19 cellular contexts compared by ENCODE assay signal in the genomic region with DNA sequence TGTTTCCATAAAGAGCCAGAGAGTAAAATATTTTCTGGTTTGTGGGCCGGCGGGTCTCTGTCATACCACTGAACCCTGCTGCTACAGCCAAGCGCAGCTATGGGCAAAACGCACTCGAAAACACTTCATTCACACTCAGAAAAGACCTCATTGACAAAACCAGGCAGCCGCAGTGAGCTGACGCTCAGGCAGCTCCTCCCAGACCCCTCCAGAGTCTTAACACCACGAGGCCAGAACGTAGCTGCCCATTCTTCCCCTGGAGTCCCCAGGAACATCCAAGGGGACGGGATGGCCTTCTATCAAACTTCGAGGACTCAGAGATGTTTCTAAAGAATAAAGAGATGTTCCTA. TPM values are rescaled to one million over a fixed set of nuclear protein-coding genes. Genes with fewer than 3 reads are reported as not detected.
DNase-seq lines count a peak whose midpoint lies in the region; ATAC-seq, FAIRE-seq and TF ChIP-seq lines count a peak whose summit lies in the region.
"Had no signal": no experiment of that assay in that cellular context is flagged by ENCODE, and none has a peak within 500 bp of the region (broad histone marks: within the 10 kb centered on the region; RNA-seq: fewer than 3 reads in every experiment).

No MANE protein-coding gene starts in this region.

- H3K27me3 ChIP-seq in RWPE2 (ENCODE audit: insufficient read depth, poor library complexity, severe bottlenecking), result no peaks in the 10 kb centered on the region
- H3K27me3 ChIP-seq in suprapubic skin, result no peaks in the 10 kb centered on the region
- H3K27me3 ChIP-seq: hepatocyte, MG63 had no signal

- FAIRE-seq in frontal cortex (lab: Jason Lieb, UNC), result no peak
- FAIRE-seq: bronchial epithelial cell had no signal

- peak; percentile 16 for DNase-seq in activated T-cell treated with anti-CD3 and anti-CD28 coated beads, Interleukin-2, amount 50 U/mL, for 1 hour
- DNase-seq in activated T-cell treated with anti-CD3 and anti-CD28 coated beads for 4 hours, result no peak
- no peak for DNase-seq in RWPE2 (ENCODE audit: low spot score)
- peak; percentile 7 to 8 for DNase-seq in frontal cortex (ENCODE audit: low spot score in 2 of 2)
- DNase-seq in suprapubic skin (ENCODE audit: low spot score in 2 of 2), result peak; percentile 29 to 65
- no peak for DNase-seq in DMS79 treated with DMSO at 0.1 percent for 48 hours (lab: John Stamatoyannopoulos, UW)
- DNase-seq: ACHN; activated CD4-positive, alpha-beta T cell treated with anti-CD3 and anti-CD28 coated beads, Interleukin-2, amount 10 ng/mL, durations not matched to agents 7 days and 5 days; IMR-90; kidney glomerular epithelial cell; MG63; NCI-H187 treated with DMSO at 0.1 percent for 48 hours; NCI-H510A treated with DMSO at 0.1 percent for 48 hours; stimulated activated CD4-positive, alpha-beta T cell treated with anti-CD3 and anti-CD28 coated beads, Interleukin-15, amount 100 ng/mL, for 24 hours; stimulated activated naive CD4-positive, alpha-beta T cell had no signal

- no peak for ATAC-seq in RWPE2 (ENCODE audit: low read depth)
- ATAC-seq in GM19324 (IDR thresholded peaks at IDR 0.05; ENCODE audit: low FRiP score, unreplicated experiment), result no peak
- no peak for ATAC-seq in HG02571 (IDR thresholded peaks at IDR 0.05; ENCODE audit: unreplicated experiment)

- TF ChIP-seq EP300 in suprapubic skin (IDR thresholded peaks at IDR 0.05), result no peak

- H3K4me3 ChIP-seq in RWPE2 (ENCODE audit: severe bottlenecking) (no peak overlapping the region), suprapubic skin (no peak overlapping the region)
- H3K4me3 ChIP-seq: hepatocyte, MG63 had no signal

- H3K36me3 ChIP-seq in RWPE2 (ENCODE audit: low read depth) (peaks cover 93% of the 10 kb centered on the region), suprapubic skin (peaks cover 50% of the 10 kb centered on the region)
- H3K36me3 ChIP-seq: MG63 had no signal

- TF ChIP-seq POLR2A in suprapubic skin (IDR thresholded peaks at IDR 0.05), result no peak

- H3K9me3 ChIP-seq in RWPE2 (ENCODE audit: severe bottlenecking), result no peaks in the 10 kb centered on the region
- H3K9me3 ChIP-seq in suprapubic skin, result no peaks in the 10 kb centered on the region
- H3K9me3 ChIP-seq: MG63 had no signal

- H3K4me1 ChIP-seq in RWPE2 (ENCODE audit: insufficient read depth, poor library complexity, severe bottlenecking), result peaks cover 20% of the 10 kb centered on the region
- H3K4me1 ChIP-seq in suprapubic skin, result peaks cover 24% of the 10 kb centered on the region

- peak overlapping the region; percentile 53 for H3K27ac ChIP-seq in RWPE2 (ENCODE audit: poor library complexity, severe bottlenecking)
- H3K27ac ChIP-seq in suprapubic skin, result no peak overlapping the region
- H3K27ac ChIP-seq: hepatocyte had no signal

- 90% methylated on average over 10 of the region's 11 CpGs for WGBS in suprapubic skin

- no peak for TF ChIP-seq CTCF in RWPE2 (IDR thresholded peaks at IDR 0.05; ENCODE audit: poor library complexity, severe bottlenecking)
- TF ChIP-seq CTCF in suprapubic skin (IDR thresholded peaks at IDR 0.05), result no peak

RNA-seq across cellular contexts. Expression of gene ZBP1, which starts 35.6 kb away (rescaled TPM):
- total RNA-seq in frontal cortex, result not detected
- under 1 TPM in 1 of 4 donors, not detected in 3; 0.80 TPM for total RNA-seq in suprapubic skin
- total RNA-seq: bronchial epithelial cell, hepatocyte, IMR-90 had no signal

RNA-seq across cellular contexts. Expression of gene PMEPA1, which starts 54.0 kb away (rescaled TPM):
- 6.1 TPM for total RNA-seq in frontal cortex
- 10 to 100 TPM in 3 of 4 donors, 1 to 10 TPM in 1; 9.5 to 20.4 (median 16.2) TPM for total RNA-seq in suprapubic skin

Comparison
In these comparisons a context has a peak if more than half of its experiments do, and no peak if none do; other contexts are left out.
1. DNase-seq: peak in activated T-cell treated with anti-CD3 and anti-CD28 coated beads, Interleukin-2, amount 50 U/mL, for 1 hour (single experiment), frontal cortex (2 of 2) and suprapubic skin (2 of 2); none in activated T-cell treated with anti-CD3 and anti-CD28 coated beads for 4 hours (single experiment), RWPE2 (single experiment) and DMS79 treated with DMSO at 0.1 percent for 48 hours (single experiment).